In genomic region chr12:104285740-104286537, GRCh38 we compare ENCODE assay signal across 8 cellular contexts. TPM values are rescaled to one million over a fixed set of nuclear protein-coding genes. Genes with fewer than 3 reads are reported as not detected.
A peak's percentile ranks its signal among the peaks of the same experiment; 100 is the strongest.
DNase-seq lines count a peak whose midpoint lies in the region; ATAC-seq and TF ChIP-seq lines count a peak whose summit lies in the region.

No MANE protein-coding gene starts in this region.

- H3K27me3 Mint-ChIP-seq in activated CD8-positive, alpha-beta memory T cell treated with anti-CD3 and anti-CD28 coated beads, Interleukin-2, amount 10 ng/mL, durations not matched to agents 7 days and 5 days: no peaks in the 10 kb centered on the region
- H3K27me3 Mint-ChIP-seq in endothelial cell (ENCODE audit: unreplicated experiment): peaks cover 10% of the 10 kb centered on the region

- WGBS in ovary, 3 donors: 30 to 57% (median 52%) methylated on average over 3 of the region's 3 CpGs

- peaks cover 19% of the 10 kb centered on the region for H3K4me1 Mint-ChIP-seq in activated CD8-positive, alpha-beta memory T cell treated with anti-CD3 and anti-CD28 coated beads, Interleukin-2, amount 10 ng/mL, durations not matched to agents 7 days and 5 days
- H3K4me1 Mint-ChIP-seq in endothelial cell (ENCODE audit: unreplicated experiment): peaks cover 23% of the 10 kb centered on the region

- peaks cover 9% of the 10 kb centered on the region for H3K4me1 ChIP-seq in ovary (ENCODE audit: insufficient read depth)

- DNase-seq in activated CD8-positive, alpha-beta memory T cell treated with anti-CD3 and anti-CD28 coated beads, Interleukin-2, amount 10 ng/mL, durations not matched to agents 7 days and 5 days: no peak
- no peak for DNase-seq in activated CD8-positive, alpha-beta memory T cell treated with anti-CD3 and anti-CD28 coated beads, Interleukin-2, amount 50 U/mL, for 4 hours
- peak; percentile 54 for DNase-seq in RPMI8226
- no peak for DNase-seq in endothelial cell (ENCODE audit: low spot score)
- no peak for DNase-seq in ovary
- no peak for DNase-seq in inferior parietal cortex (ENCODE audit: extremely low spot score)

- no peaks in the 10 kb centered on the region for H3K36me3 ChIP-seq in ovary

- H3K4me3 ChIP-seq in ovary: peak overlapping the region; percentile 73

- H3K27me3 ChIP-seq in ovary: no peaks in the 10 kb centered on the region

- peaks cover 15% of the 10 kb centered on the region for H3K36me3 Mint-ChIP-seq in activated CD8-positive, alpha-beta memory T cell treated with anti-CD3 and anti-CD28 coated beads, Interleukin-2, amount 10 ng/mL, durations not matched to agents 7 days and 5 days
- peaks cover 4% of the 10 kb centered on the region for H3K36me3 Mint-ChIP-seq in endothelial cell (ENCODE audit: low read depth, unreplicated experiment)

- peak overlapping the region; percentile 91 for H3K4me3 Mint-ChIP-seq in activated CD8-positive, alpha-beta memory T cell treated with anti-CD3 and anti-CD28 coated beads, Interleukin-2, amount 10 ng/mL, durations not matched to agents 7 days and 5 days
- H3K4me3 Mint-ChIP-seq in endothelial cell (ENCODE audit: unreplicated experiment): peak overlapping the region; percentile 98

- ATAC-seq in activated CD8-positive, alpha-beta memory T cell treated with anti-CD3 and anti-CD28 coated beads, Interleukin-2, amount 10 ng/mL, durations not matched to agents 7 days and 5 days: no peak
- no peak for ATAC-seq in GM18519 (IDR thresholded peaks at IDR 0.05; ENCODE audit: low FRiP score, unreplicated experiment)
- ATAC-seq in HG02938 (IDR thresholded peaks at IDR 0.05; ENCODE audit: unreplicated experiment): no peak

- TF ChIP-seq EP300 in ovary (IDR thresholded peaks at IDR 0.05): no peak

- H3K27ac ChIP-seq in ovary: peak overlapping the region; percentile 16 to 78

- CTCF ChIA-PET in activated CD8-positive, alpha-beta memory T cell treated with anti-CD3 and anti-CD28 coated beads, Interleukin-2, amount 10 ng/mL, durations not matched to agents 7 days and 5 days (lab: Charles Lee): interaction anchor here (1.4 to 5.3 kb wide), 8 partner anchors 9 to 151 kb away, joined by 3 to 47 read pairs (median 4); partner anchors contain the start of genes EID3 and TXNRD1

- intact Hi-C loops in ovary (cut with DNase I): loop anchor here in 3 of 4 donors (5.0 kb wide), 1 partner anchor 69 kb away; the partner anchor contains the start of gene TXNRD1 (in 3 of the 3)

- TF ChIP-seq POLR2A in ovary (IDR thresholded peaks at IDR 0.05): no peak

- no peaks in the 10 kb centered on the region for H3K9me3 Mint-ChIP-seq in activated CD8-positive, alpha-beta memory T cell treated with anti-CD3 and anti-CD28 coated beads, Interleukin-2, amount 10 ng/mL, durations not matched to agents 7 days and 5 days (ENCODE audit: low read depth)
- no peaks in the 10 kb centered on the region for H3K9me3 Mint-ChIP-seq in endothelial cell (ENCODE audit: unreplicated experiment)

- H3K27ac Mint-ChIP-seq in activated CD8-positive, alpha-beta memory T cell treated with anti-CD3 and anti-CD28 coated beads, Interleukin-2, amount 10 ng/mL, durations not matched to agents 7 days and 5 days: peak overlapping the region; percentile 100
- peak overlapping the region; percentile 98 for H3K27ac Mint-ChIP-seq in endothelial cell (ENCODE audit: unreplicated experiment)

- H3K9me3 ChIP-seq in ovary: no peaks in the 10 kb centered on the region

- TF ChIP-seq CTCF in endothelial cell (IDR thresholded peaks at IDR 0.05; ENCODE audit: unreplicated experiment) (no peak), ovary (IDR thresholded peaks at IDR 0.05) (no peak)

RNA-seq across cellular contexts. Expression of gene EID3, which starts 17.6 kb away (rescaled TPM):
- total RNA-seq in activated CD8-positive, alpha-beta memory T cell treated with anti-CD3 and anti-CD28 coated beads, Interleukin-2, amount 10 ng/mL, durations not matched to agents 7 days and 5 days: 1 to 10 TPM; 6.9 to 7.1 TPM
- 2.2 TPM for total RNA-seq in endothelial cell (ENCODE audit: unreplicated experiment)
- total RNA-seq in ovary: 10 to 100 TPM in 2 of 7 donors, 1 to 10 TPM in 5; 5.2 to 23.4 (median 7.3) TPM
- 1 to 10 TPM; 3.0 to 6.0 TPM for polyA plus RNA-seq in ovary
